1 cellular context compared by ENCODE assay signal in genomic region chr20:37315293-37316110, GRCh38.
A peak's percentile ranks its signal among the peaks of the same experiment; 100 is the strongest.
TF ChIP-seq lines count a peak whose summit lies in the region.

No MANE protein-coding gene starts in this region.

TF ChIP-seq in HepG2, 621 proteins besides CTCF, POLR2A, EP300 and RAD21:
- TF ChIP-seq ZNF446 (CRISPR knock-in tag; IDR thresholded peaks at IDR 0.05) (no peak), AGO2 (optimal IDR thresholded peaks at IDR 0.05; ENCODE audit: low read depth, low read length) (peak; percentile 42)
